ENCODE assay signal across 29 cellular contexts in the genomic region with DNA sequence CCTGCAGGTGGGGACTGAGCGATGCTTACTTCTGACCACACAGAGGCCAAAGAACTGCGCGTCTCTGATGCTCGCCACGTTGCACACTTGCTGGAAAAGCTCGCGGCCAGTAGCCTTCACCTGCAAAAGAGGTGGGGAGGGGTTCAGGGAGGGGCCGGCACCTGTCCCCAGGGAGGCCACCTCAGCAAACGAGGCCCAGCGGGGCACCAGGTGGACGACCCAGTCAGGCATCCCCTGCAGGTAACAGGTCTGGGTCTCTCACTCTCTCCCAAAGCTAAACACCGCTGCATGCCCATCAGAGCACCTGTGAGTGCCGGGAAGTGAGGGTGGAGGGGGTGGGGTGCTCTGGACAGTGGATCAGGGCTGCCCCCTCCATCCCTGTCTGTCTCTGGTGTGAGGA. TPM values are rescaled to one million over a fixed set of nuclear protein-coding genes. Genes with fewer than 3 reads are reported as not detected.
"Had no signal": no experiment of that assay in that cellular context is flagged by ENCODE, and none has a peak within 500 bp of the region (broad histone marks: within the 10 kb centered on the region; RNA-seq: fewer than 3 reads in every experiment).

No MANE protein-coding gene starts in this region.

- H3K4me1 ChIP-seq: left lung, lower lobe of right lung had no signal

- H3K9me3 ChIP-seq: esophagus muscularis mucosa, gastrocnemius medialis, heart right ventricle, left lung, lower lobe of right lung, mucosa of descending colon had no signal

- H3K4me3 ChIP-seq: coronary artery, dorsolateral prefrontal cortex, esophagus muscularis mucosa, gastrocnemius medialis, heart right ventricle, left lung, lower lobe of right lung, mucosa of descending colon had no signal

- FAIRE-seq: colon, endothelial cell of umbilical vein, islet of Langerhans, keratinocyte had no signal

- H3K36me3 ChIP-seq: esophagus muscularis mucosa, gastrocnemius medialis, heart right ventricle, left lung, lower lobe of right lung had no signal

- DNase-seq: dermis blood vessel endothelial cell; dorsolateral prefrontal cortex; effector CD4-positive, alpha-beta T cell; effector memory CD4-positive, alpha-beta T cell; foreskin fibroblast; foreskin melanocyte; gastrocnemius medialis; glutamatergic neuron; head of caudate nucleus; heart right ventricle; hippocampal formation; left cardiac atrium; left lung; left ventricle myocardium superior; lower lobe of right lung; mesenchymal stem cell; mucosa of descending colon had no signal

- H3K27me3 ChIP-seq: gastrocnemius medialis, heart right ventricle, left lung had no signal

- H3K27ac ChIP-seq: coronary artery, dorsolateral prefrontal cortex, esophagus muscularis mucosa, gastrocnemius medialis, heart right ventricle, left lung, lower lobe of right lung had no signal

- ATAC-seq: gastrocnemius medialis, heart right ventricle, left cardiac atrium, left lung, left ventricle myocardium superior, lower lobe of right lung, mucosa of descending colon had no signal

RNA-seq across cellular contexts. Expression of gene FRMD1, which starts 3.8 kb away (rescaled TPM):
- total RNA-seq: dermis blood vessel endothelial cell, endothelial cell of umbilical vein, epithelial cell of proximal tubule, glomerular endothelial cell, kidney epithelial cell, left lung, lower lobe of right lung, lung microvascular endothelial cell, mesothelial cell of epicardium, myocyte had no signal
- polyA plus RNA-seq: endothelial cell of umbilical vein, keratinocyte had no signal
